ENCODE assay signal across 1 cellular context in the genomic region with DNA sequence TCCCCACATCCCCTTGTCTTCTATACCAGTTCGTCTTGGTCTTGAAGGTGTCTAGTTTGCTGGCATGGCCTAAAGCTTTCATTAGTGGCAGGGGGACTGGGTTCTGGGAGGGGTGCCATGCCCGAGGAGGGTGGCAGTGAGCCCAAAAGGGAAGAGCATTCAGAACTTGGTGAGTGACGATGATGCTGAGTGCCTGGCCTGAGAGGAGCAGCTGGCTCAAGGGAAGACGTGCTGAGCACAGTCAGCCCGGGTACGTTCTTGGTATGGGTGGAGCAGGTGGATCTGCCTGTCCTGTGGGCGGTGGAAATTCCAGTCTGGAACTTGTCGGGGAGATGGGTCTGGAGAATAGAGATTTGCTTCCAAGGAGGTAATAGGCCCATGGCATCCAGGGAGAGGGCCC.
TF ChIP-seq lines count a peak whose summit lies in the region.

No MANE protein-coding gene starts in this region.

TF ChIP-seq in H1, 55 proteins besides CTCF, POLR2A, EP300 and RAD21:
- TF ChIP-seq SP2 (IDR thresholded peaks at IDR 0.05; ENCODE audit: low read length) (no peak), POU5F1 (IDR thresholded peaks at IDR 0.05; ENCODE audit: low read depth, low read length) (no peak), CHD1 (IDR thresholded peaks at IDR 0.05; ENCODE audit: low read depth, low read length) (no peak)
